ENCODE assay signal across 1 cellular context in the genomic region with DNA sequence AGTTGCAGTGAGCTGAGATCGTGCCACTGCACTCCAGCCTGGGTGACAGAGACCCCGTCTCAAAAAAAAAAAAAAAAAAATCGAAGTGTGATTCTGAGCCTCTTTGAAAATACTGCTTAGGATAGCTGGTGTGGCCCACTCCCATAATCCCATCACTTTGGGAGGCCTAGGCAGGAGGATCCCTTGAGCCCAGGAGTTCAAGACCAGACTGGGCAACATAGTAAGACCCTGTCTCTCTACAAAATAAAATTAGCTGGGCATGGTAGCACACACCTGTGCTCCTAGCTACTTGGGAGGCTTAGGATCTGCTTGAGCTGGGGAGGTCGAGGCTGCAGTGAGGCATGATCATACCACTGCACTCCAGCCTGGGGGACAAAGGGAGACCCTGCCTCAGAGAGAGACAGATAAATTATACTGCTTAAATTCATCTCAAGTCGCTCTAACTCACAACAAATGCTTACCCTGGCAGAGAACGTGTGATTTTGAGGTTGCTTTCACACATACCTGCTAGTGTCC.
TF ChIP-seq lines count a peak whose summit lies in the region.

No MANE protein-coding gene starts in this region.

TF ChIP-seq in GM23338, 12 proteins besides CTCF, POLR2A, EP300 and RAD21 (continued from another document):
- TF ChIP-seq, protein P1, sequence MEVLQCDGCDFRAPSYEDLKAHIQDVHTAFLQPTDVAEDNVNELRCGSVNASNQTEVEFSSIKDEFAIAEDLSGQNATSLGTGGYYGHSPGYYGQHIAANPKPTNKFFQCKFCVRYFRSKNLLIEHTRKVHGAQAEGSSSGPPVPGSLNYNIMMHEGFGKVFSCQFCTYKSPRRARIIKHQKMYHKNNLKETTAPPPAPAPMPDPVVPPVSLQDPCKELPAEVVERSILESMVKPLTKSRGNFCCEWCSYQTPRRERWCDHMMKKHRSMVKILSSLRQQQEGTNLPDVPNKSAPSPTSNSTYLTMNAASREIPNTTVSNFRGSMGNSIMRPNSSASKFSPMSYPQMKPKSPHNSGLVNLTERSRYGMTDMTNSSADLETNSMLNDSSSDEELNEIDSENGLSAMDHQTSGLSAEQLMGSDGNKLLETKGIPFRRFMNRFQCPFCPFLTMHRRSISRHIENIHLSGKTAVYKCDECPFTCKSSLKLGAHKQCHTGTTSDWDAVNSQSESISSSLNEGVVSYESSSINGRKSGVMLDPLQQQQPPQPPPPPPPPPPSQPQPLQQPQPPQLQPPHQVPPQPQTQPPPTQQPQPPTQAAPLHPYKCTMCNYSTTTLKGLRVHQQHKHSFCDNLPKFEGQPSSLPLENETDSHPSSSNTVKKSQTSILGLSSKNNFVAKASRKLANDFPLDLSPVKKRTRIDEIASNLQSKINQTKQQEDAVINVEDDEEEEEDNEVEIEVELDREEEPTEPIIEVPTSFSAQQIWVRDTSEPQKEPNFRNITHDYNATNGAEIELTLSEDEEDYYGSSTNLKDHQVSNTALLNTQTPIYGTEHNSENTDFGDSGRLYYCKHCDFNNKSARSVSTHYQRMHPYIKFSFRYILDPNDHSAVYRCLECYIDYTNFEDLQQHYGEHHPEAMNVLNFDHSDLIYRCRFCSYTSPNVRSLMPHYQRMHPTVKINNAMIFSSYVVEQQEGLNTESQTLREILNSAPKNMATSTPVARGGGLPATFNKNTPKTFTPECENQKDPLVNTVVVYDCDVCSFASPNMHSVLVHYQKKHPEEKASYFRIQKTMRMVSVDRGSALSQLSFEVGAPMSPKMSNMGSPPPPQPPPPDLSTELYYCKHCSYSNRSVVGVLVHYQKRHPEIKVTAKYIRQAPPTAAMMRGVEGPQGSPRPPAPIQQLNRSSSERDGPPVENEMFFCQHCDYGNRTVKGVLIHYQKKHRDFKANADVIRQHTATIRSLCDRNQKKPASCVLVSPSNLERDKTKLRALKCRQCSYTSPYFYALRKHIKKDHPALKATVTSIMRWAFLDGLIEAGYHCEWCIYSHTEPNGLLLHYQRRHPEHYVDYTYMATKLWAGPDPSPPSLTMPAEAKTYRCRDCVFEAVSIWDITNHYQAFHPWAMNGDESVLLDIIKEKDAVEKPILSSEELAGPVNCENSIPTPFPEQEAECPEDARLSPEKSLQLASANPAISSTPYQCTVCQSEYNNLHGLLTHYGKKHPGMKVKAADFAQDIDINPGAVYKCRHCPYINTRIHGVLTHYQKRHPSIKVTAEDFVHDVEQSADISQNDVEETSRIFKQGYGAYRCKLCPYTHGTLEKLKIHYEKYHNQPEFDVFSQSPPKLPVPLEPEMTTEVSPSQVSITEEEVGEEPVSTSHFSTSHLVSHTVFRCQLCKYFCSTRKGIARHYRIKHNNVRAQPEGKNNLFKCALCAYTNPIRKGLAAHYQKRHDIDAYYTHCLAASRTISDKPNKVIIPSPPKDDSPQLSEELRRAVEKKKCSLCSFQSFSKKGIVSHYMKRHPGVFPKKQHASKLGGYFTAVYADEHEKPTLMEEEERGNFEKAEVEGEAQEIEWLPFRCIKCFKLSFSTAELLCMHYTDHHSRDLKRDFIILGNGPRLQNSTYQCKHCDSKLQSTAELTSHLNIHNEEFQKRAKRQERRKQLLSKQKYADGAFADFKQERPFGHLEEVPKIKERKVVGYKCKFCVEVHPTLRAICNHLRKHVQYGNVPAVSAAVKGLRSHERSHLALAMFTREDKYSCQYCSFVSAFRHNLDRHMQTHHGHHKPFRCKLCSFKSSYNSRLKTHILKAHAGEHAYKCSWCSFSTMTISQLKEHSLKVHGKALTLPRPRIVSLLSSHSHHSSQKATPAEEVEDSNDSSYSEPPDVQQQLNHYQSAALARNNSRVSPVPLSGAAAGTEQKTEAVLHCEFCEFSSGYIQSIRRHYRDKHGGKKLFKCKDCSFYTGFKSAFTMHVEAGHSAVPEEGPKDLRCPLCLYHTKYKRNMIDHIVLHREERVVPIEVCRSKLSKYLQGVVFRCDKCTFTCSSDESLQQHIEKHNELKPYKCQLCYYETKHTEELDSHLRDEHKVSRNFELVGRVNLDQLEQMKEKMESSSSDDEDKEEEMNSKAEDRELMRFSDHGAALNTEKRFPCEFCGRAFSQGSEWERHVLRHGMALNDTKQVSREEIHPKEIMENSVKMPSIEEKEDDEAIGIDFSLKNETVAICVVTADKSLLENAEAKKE (CRISPR knock-in tag; IDR thresholded peaks at IDR 0.05), result no peak
- no peak for TF ChIP-seq ZNF114 (CRISPR knock-in tag; IDR thresholded peaks at IDR 0.05)
- no peak for TF ChIP-seq STAT1 (IDR thresholded peaks at IDR 0.05; ENCODE audit: unreplicated experiment)
- TF ChIP-seq EZH2phosphoT487 (IDR thresholded peaks at IDR 0.05; ENCODE audit: unreplicated experiment), result no peak
- no peak for TF ChIP-seq EZH2 (IDR thresholded peaks at IDR 0.05; ENCODE audit: low read depth, unreplicated experiment)
- TF ChIP-seq NANOG (IDR thresholded peaks at IDR 0.05; ENCODE audit: borderline replicate concordance), result no peak
